ENCODE assay signal across 8 cellular contexts in the genomic region with DNA sequence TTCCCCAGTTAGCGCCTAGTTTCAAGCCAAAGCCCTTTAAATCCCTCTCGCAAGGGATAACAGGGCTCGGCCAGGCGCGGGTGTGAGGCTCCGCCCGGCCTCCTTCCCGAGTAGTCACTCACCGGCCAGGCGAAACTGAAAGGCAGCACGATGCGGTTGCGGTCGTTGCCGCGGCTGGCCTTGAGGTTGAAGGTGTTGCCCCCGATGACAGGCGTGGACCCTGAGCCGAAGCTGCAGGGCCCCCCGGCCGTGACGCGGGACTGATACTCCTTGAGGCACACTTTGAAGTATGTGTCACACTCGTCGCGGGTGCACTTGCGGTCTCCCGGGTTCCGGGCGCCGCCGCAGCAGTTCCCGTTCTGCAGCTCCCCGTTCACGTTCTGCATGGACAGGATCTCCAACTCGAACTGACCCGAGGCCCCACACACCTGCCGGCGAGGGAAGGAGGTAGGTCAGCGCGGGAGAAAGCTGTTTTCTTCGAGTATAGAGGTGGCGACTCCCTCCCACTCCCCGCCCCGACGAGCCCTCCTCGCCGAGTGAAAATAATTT. TPM values are rescaled to one million over a fixed set of nuclear protein-coding genes. Genes with fewer than 3 reads are reported as not detected.
A peak's percentile ranks its signal among the peaks of the same experiment; 100 is the strongest.
DNase-seq lines count a peak whose midpoint lies in the region; ATAC-seq and TF ChIP-seq lines count a peak whose summit lies in the region.

No MANE protein-coding gene starts in this region.

- DNase-seq in DMS79 treated with DMSO at 0.1 percent for 48 hours (lab: John Stamatoyannopoulos, UW), result peak; percentile 13
- peak; percentile 61 for DNase-seq in KBM-7
- DNase-seq in T-helper 9 cell, result peak; percentile 6
- peak; percentile 27 for DNase-seq in dedifferentiated amniotic fluid mesenchymal stem cell (ENCODE audit: extremely low spot score)
- peak; percentile 36 for DNase-seq in stimulated activated CD8-positive, alpha-beta memory T cell treated with anti-CD3 and anti-CD28 coated beads, Interleukin-4, amount 100 ng/mL, for 24 hours (ENCODE audit: low read depth)

- no peaks in the 10 kb centered on the region for H3K27me3 ChIP-seq in liver (ENCODE audit: control insufficient read depth in 4 of 4, insufficient read depth in 4 of 4, low read length in 3 of 4)

- peak overlapping the region; percentile 90 for H3K27ac ChIP-seq in liver (ENCODE audit: low read depth in 1 of 2, low read length in 2 of 2)

- no peak for TF ChIP-seq RAD21 in liver (IDR thresholded peaks at IDR 0.05)

- peaks cover 3 to 29% (median 7%) of the 10 kb centered on the region in 4 donors for H3K4me1 ChIP-seq in liver (ENCODE audit: control insufficient read depth in 4 of 4, insufficient read depth in 4 of 4, low read length in 3 of 4)

- H3K4me3 ChIP-seq in liver (ENCODE audit: low read depth in 1 of 3, low read length in 3 of 3), result peak overlapping the region; percentile 80 to 94 (median 80)

- ATAC-seq in GM21447 (IDR thresholded peaks at IDR 0.05; ENCODE audit: unreplicated experiment) (no peak), HG03097 (IDR thresholded peaks at IDR 0.05; ENCODE audit: low FRiP score, unreplicated experiment) (no peak)

- no peak for TF ChIP-seq CTCF in liver (IDR thresholded peaks at IDR 0.05; ENCODE audit: low read depth, low read length, missing input control)

- under 1% methylated on average over 48 of the region's 48 CpGs for WGBS in liver

- H3K9me3 ChIP-seq in liver (ENCODE audit: control insufficient read depth in 4 of 4, low read length in 3 of 4), result no peaks in the 10 kb centered on the region

- no peaks in the 10 kb centered on the region for H3K36me3 ChIP-seq in liver (ENCODE audit: control insufficient read depth in 4 of 4, insufficient read depth in 3 of 4, low read depth in 1 of 4, low read length in 3 of 4)

- in situ Hi-C loops in KBM-7 (cut with MboI; ENCODE audit: low pct_unique_long_range_greater_than_20kb, low sequenced_read_pairs), result loop anchor here (25.0 kb wide), 1 partner anchor 210 kb away; no protein-coding TSS in a partner anchor

- peak overlapping the region; percentile 72 to 75 for H3K9ac ChIP-seq in liver (ENCODE audit: low read depth in 1 of 2, low read length in 2 of 2)

TF ChIP-seq in liver, 16 proteins besides CTCF, POLR2A, EP300 and RAD21:
- TF ChIP-seq YY1 (IDR thresholded peaks at IDR 0.05) (no peak), FOXA1 (IDR thresholded peaks at IDR 0.05) (no peak)

RNA-seq across cellular contexts. Expression of gene JAG1, which starts 1.1 kb away (rescaled TPM):
- total RNA-seq in liver, result 10 to 100 TPM in 1 of 2 donors, 1 to 10 TPM in 1; 6.3 to 16.6 TPM
- 1 to 10 TPM; 1.8 to 3.0 TPM for polyA plus RNA-seq in liver

Comparison
In these comparisons a context has a peak if more than half of its experiments do, and no peak if none do; other contexts are left out.
1. DNase-seq: peak in every context shown above with its lines; median percentile 61 in KBM-7; 36 in stimulated activated CD8-positive, alpha-beta memory T cell treated with anti-CD3 and anti-CD28 coated beads, Interleukin-4, amount 100 ng/mL, for 24 hours; 27 in dedifferentiated amniotic fluid mesenchymal stem cell; 13 in DMS79 treated with DMSO at 0.1 percent for 48 hours; 6 in T-helper 9 cell.